Comparison of ENCODE assay signal across 8 cellular contexts in genomic region chr1:148389027-148389339, GRCh38.
A peak's percentile ranks its signal among the peaks of the same experiment; 100 is the strongest.
DNase-seq lines count a peak whose midpoint lies in the region; ATAC-seq and TF ChIP-seq lines count a peak whose summit lies in the region.

No MANE protein-coding gene starts in this region.

- H3K9me3 ChIP-seq in right atrium auricular region (no peaks in the 10 kb centered on the region), muscle layer of colon (ENCODE audit: low read length) (no peaks in the 10 kb centered on the region), SJCRH30 (replicated peaks) (no peaks in the 10 kb centered on the region)

- intact Hi-C loops in Right ventricle myocardium superior (cut with DNase I), result no loop called here

- H3K4me3 ChIP-seq in right atrium auricular region, result peak overlapping the region; percentile 44 to 58
- H3K4me3 ChIP-seq in muscle layer of colon (ENCODE audit: low read depth in 1 of 2, low read length in 2 of 2), result peak overlapping the region in 1 of 2 donors; percentile 80
- no peak overlapping the region for H3K4me3 ChIP-seq in SJCRH30

- H3K27me3 ChIP-seq in right atrium auricular region (no peaks in the 10 kb centered on the region), muscle layer of colon (ENCODE audit: control insufficient read depth in 1 of 2, insufficient read depth in 2 of 2, low read length in 2 of 2) (no peaks in the 10 kb centered on the region), SJCRH30 (no peaks in the 10 kb centered on the region)

- DNase-seq in right atrium auricular region (ENCODE audit: low spot score) (no peak), Right ventricle myocardium superior (no peak), chondrocyte (ENCODE audit: low spot score) (no peak), hepatic stellate cell (ENCODE audit: low spot score) (no peak), T1000 (lab: John Stamatoyannopoulos, UW) (no peak), NCI-H1436 treated with DMSO at 0.1 percent for 48 hours (lab: John Stamatoyannopoulos, UW) (no peak), SJCRH30 (no peak)

- H3K36me3 ChIP-seq in right atrium auricular region (no peaks in the 10 kb centered on the region), muscle layer of colon (ENCODE audit: insufficient read depth, low read length) (no peaks in the 10 kb centered on the region), SJCRH30 (no peaks in the 10 kb centered on the region)

- H3K4me1 Mint-ChIP-seq in chondrocyte (ENCODE audit: low read depth), result peaks cover 6% of the 10 kb centered on the region

- H3K27ac ChIP-seq in right atrium auricular region, result peak overlapping the region; percentile 72 to 80
- no peak overlapping the region for H3K27ac ChIP-seq in muscle layer of colon (ENCODE audit: low read depth, low read length)
- H3K27ac ChIP-seq in SJCRH30, result no peak overlapping the region

- no peak for ATAC-seq in Right ventricle myocardium superior (ENCODE audit: poor library complexity)

- H3K9me3 Mint-ChIP-seq in chondrocyte (ENCODE audit: low read depth), result peaks cover 4% of the 10 kb centered on the region

- H3K4me3 Mint-ChIP-seq in chondrocyte (ENCODE audit: unreplicated experiment), result peak overlapping the region; percentile 74

- H3K27me3 Mint-ChIP-seq in chondrocyte (ENCODE audit: low read depth), result no peaks in the 10 kb centered on the region

- peak overlapping the region; percentile 59 for H3K9ac ChIP-seq in muscle layer of colon (ENCODE audit: low read length)

- TF ChIP-seq CTCF in right atrium auricular region (IDR thresholded peaks at IDR 0.05), result no peak
- no peak for TF ChIP-seq CTCF in chondrocyte (IDR thresholded peaks at IDR 0.05)

- H3K36me3 Mint-ChIP-seq in chondrocyte (ENCODE audit: low read depth), result no peaks in the 10 kb centered on the region

- H3K4me1 ChIP-seq in right atrium auricular region (no peaks in the 10 kb centered on the region), muscle layer of colon (ENCODE audit: insufficient read depth, low read length) (peaks cover 5% of the 10 kb centered on the region), SJCRH30 (no peaks in the 10 kb centered on the region)

- peak overlapping the region; percentile 92 for H3K27ac Mint-ChIP-seq in chondrocyte (ENCODE audit: unreplicated experiment)

Comparison
In these comparisons a context has a peak if more than half of its experiments do, and no peak if none do; other contexts are left out.
1. H3K27ac ChIP-seq: peak in right atrium auricular region (2 of 2); none in muscle layer of colon (single experiment) and SJCRH30 (single experiment).